Comparison of ENCODE assay signal across 1 cellular context in the genomic region with DNA sequence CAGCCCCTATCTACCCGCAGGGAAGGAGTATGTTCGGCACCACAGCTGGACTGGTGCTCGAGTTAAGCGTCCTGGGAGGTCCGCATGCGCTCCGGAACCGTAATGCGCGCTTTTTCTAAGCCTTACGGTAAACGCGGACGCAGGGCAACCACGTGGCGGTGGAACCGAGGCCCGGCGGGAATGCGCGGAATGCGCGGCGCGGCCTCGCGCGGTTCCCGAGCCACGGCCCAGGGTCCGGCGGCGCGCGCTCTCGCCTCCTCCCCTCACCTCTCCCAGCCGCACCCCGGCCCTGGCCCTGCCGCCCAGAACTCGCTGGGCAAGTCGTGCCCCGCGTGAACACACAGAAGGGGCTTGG.
TF ChIP-seq lines count a peak whose summit lies in the region.

No MANE protein-coding gene starts in this region.

TF ChIP-seq in A549, 52 proteins besides CTCF, POLR2A, EP300 and RAD21 (continued from another document):
- TF ChIP-seq, protein P1, sequence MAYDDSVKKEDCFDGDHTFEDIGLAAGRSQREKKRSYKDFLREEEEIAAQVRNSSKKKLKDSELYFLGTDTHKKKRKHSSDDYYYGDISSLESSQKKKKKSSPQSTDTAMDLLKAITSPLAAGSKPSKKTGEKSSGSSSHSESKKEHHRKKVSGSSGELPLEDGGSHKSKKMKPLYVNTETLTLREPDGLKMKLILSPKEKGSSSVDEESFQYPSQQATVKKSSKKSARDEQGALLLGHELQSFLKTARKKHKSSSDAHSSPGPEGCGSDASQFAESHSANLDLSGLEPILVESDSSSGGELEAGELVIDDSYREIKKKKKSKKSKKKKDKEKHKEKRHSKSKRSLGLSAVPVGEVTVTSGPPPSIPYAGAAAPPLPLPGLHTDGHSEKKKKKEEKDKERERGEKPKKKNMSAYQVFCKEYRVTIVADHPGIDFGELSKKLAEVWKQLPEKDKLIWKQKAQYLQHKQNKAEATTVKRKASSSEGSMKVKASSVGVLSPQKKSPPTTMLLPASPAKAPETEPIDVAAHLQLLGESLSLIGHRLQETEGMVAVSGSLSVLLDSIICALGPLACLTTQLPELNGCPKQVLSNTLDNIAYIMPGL (CRISPR knock-in tag; IDR thresholded peaks at IDR 0.05; ENCODE audit: borderline replicate concordance), result no peak
- TF ChIP-seq, protein P2, sequence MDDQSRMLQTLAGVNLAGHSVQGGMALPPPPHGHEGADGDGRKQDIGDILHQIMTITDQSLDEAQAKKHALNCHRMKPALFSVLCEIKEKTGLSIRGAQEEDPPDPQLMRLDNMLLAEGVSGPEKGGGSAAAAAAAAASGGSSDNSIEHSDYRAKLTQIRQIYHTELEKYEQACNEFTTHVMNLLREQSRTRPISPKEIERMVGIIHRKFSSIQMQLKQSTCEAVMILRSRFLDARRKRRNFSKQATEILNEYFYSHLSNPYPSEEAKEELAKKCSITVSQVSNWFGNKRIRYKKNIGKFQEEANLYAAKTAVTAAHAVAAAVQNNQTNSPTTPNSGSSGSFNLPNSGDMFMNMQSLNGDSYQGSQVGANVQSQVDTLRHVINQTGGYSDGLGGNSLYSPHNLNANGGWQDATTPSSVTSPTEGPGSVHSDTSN (IDR thresholded peaks at IDR 0.05), result peak; percentile 53; the same call in 1 of the 2 replicates
- TF ChIP-seq KDM5A (IDR thresholded peaks at IDR 0.05) (no peak), MAZ (IDR thresholded peaks at IDR 0.05; ENCODE audit: borderline replicate concordance, low read depth, low read length) (0 out of 2 replicates have a peak, but pooled peaks have one; percentile 15), FOSL2 (IDR thresholded peaks at IDR 0.05) (no peak), FOSL2 (CRISPR knock-in tag; IDR thresholded peaks at IDR 0.05) (no peak), CEBPB (IDR thresholded peaks at IDR 0.05) (no peak; a peak in 1 of 4 replicates), CHD2 (IDR thresholded peaks at IDR 0.05; ENCODE audit: low read length, partially characterized antibody) (no peak), RARB (CRISPR knock-in tag; IDR thresholded peaks at IDR 0.05) (no peak), ZC3H11A (IDR thresholded peaks at IDR 0.05) (no peak), ZSCAN20 (CRISPR knock-in tag; IDR thresholded peaks at IDR 0.05) (no peak), GATA3 (IDR thresholded peaks at IDR 0.05; ENCODE audit: borderline replicate concordance) (peak; percentile 62; the same call in 1 of the 2 replicates), CBX2 (IDR thresholded peaks at IDR 0.05; ENCODE audit: borderline replicate concordance, low read depth) (no peak), JUNB (IDR thresholded peaks at IDR 0.05) (no peak), POLR2AphosphoS2 (conservative IDR thresholded peaks at IDR 0.05; ENCODE audit: low read length) (no peak), TP53 (CRISPR knock-in tag; IDR thresholded peaks at IDR 0.05) (peak; percentile 34; the same call in 1 of the 2 replicates), HOXB5 (CRISPR knock-in tag; IDR thresholded peaks at IDR 0.05) (peak; percentile 82), TFCP2L1 (CRISPR knock-in tag; IDR thresholded peaks at IDR 0.05) (no peak), HDAC2 (IDR thresholded peaks at IDR 0.05) (no peak), SREBF2 (IDR thresholded peaks at IDR 0.05) (no peak), RNF2 (IDR thresholded peaks at IDR 0.05; ENCODE audit: borderline replicate concordance, low read depth) (no peak)
- TF ChIP-seq, protein P3, sequence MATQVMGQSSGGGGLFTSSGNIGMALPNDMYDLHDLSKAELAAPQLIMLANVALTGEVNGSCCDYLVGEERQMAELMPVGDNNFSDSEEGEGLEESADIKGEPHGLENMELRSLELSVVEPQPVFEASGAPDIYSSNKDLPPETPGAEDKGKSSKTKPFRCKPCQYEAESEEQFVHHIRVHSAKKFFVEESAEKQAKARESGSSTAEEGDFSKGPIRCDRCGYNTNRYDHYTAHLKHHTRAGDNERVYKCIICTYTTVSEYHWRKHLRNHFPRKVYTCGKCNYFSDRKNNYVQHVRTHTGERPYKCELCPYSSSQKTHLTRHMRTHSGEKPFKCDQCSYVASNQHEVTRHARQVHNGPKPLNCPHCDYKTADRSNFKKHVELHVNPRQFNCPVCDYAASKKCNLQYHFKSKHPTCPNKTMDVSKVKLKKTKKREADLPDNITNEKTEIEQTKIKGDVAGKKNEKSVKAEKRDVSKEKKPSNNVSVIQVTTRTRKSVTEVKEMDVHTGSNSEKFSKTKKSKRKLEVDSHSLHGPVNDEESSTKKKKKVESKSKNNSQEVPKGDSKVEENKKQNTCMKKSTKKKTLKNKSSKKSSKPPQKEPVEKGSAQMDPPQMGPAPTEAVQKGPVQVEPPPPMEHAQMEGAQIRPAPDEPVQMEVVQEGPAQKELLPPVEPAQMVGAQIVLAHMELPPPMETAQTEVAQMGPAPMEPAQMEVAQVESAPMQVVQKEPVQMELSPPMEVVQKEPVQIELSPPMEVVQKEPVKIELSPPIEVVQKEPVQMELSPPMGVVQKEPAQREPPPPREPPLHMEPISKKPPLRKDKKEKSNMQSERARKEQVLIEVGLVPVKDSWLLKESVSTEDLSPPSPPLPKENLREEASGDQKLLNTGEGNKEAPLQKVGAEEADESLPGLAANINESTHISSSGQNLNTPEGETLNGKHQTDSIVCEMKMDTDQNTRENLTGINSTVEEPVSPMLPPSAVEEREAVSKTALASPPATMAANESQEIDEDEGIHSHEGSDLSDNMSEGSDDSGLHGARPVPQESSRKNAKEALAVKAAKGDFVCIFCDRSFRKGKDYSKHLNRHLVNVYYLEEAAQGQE (IDR thresholded peaks at IDR 0.05), result no peak
- TF ChIP-seq, protein P4, sequence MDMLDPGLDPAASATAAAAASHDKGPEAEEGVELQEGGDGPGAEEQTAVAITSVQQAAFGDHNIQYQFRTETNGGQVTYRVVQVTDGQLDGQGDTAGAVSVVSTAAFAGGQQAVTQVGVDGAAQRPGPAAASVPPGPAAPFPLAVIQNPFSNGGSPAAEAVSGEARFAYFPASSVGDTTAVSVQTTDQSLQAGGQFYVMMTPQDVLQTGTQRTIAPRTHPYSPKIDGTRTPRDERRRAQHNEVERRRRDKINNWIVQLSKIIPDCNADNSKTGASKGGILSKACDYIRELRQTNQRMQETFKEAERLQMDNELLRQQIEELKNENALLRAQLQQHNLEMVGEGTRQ (IDR thresholded peaks at IDR 0.05), result peak; percentile 71
- TF ChIP-seq, protein P5, sequence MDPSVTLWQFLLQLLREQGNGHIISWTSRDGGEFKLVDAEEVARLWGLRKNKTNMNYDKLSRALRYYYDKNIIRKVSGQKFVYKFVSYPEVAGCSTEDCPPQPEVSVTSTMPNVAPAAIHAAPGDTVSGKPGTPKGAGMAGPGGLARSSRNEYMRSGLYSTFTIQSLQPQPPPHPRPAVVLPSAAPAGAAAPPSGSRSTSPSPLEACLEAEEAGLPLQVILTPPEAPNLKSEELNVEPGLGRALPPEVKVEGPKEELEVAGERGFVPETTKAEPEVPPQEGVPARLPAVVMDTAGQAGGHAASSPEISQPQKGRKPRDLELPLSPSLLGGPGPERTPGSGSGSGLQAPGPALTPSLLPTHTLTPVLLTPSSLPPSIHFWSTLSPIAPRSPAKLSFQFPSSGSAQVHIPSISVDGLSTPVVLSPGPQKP (IDR thresholded peaks at IDR 0.05; ENCODE audit: low read depth, low read length), result no peak
- TF ChIP-seq, protein P6, sequence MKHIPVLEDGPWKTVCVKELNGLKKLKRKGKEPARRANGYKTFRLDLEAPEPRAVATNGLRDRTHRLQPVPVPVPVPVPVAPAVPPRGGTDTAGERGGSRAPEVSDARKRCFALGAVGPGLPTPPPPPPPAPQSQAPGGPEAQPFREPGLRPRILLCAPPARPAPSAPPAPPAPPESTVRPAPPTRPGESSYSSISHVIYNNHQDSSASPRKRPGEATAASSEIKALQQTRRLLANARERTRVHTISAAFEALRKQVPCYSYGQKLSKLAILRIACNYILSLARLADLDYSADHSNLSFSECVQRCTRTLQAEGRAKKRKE (CRISPR knock-in tag; IDR thresholded peaks at IDR 0.05; ENCODE audit: low read depth), result peak; percentile 86
TF ChIP-seq in A549: peak in this region for 17.
